ENCODE assay signal across 8 cellular contexts in genomic region chr4:70734971-70735370, GRCh38. TPM values are rescaled to one million over a fixed set of nuclear protein-coding genes. Genes with fewer than 3 reads are reported as not detected.
DNase-seq lines count a peak whose midpoint lies in the region; ATAC-seq and TF ChIP-seq lines count a peak whose summit lies in the region.

No MANE protein-coding gene starts in this region.

- ATAC-seq in DND-41 (ENCODE audit: insufficient read depth, low read depth), result peak; percentile 62
- peak; percentile 4 for ATAC-seq in HG03457 (IDR thresholded peaks at IDR 0.05; ENCODE audit: unreplicated experiment)
- ATAC-seq in HG03442 (IDR thresholded peaks at IDR 0.05; ENCODE audit: unreplicated experiment), result no peak
- ATAC-seq in HG03039 (IDR thresholded peaks at IDR 0.05; ENCODE audit: unreplicated experiment), result no peak

- H3K9ac ChIP-seq in DND-41 (ENCODE audit: low read depth, low read length), result peak overlapping the region; percentile 75

- no peaks in the 10 kb centered on the region for H3K36me3 ChIP-seq in DND-41 (ENCODE audit: insufficient read depth, low read length)
- H3K36me3 ChIP-seq in mesodermal cell (ENCODE audit: control insufficient read depth, insufficient read depth, low read length), result peaks cover 3% of the 10 kb centered on the region

- peak overlapping the region; percentile 25 to 57; a peak in 3 of 4 replicates for H3K4me3 ChIP-seq in DND-41 (ENCODE audit: low read depth in 1 of 2, low read length in 2 of 2)
- peak overlapping the region; percentile 38 for H3K4me3 ChIP-seq in astrocyte of the spinal cord (ENCODE audit: low read depth, low read length)
- no peak overlapping the region for H3K4me3 ChIP-seq in mesodermal cell (ENCODE audit: extremely low read depth, insufficient read depth, low read length, poor library complexity, severe bottlenecking)

- peak overlapping the region; percentile 70 for H3K4me2 ChIP-seq in DND-41 (ENCODE audit: insufficient read depth, low read length)

- H3K4me1 ChIP-seq in DND-41 (ENCODE audit: insufficient read depth, low read length) (peaks cover 90% of the 10 kb centered on the region), mesodermal cell (ENCODE audit: control insufficient read depth, insufficient read depth, low read length, poor library complexity, severe bottlenecking) (peaks cover 18% of the 10 kb centered on the region)

- no peaks in the 10 kb centered on the region for H4K20me1 ChIP-seq in DND-41 (ENCODE audit: insufficient read depth, low read length)

- in situ Hi-C loops in astrocyte of the spinal cord (cut with HindIII; ENCODE audit: low sequenced_read_pairs), result no loop called here

- 97 to 100% methylated on average over 2 of the region's 3 CpGs for WGBS in mesodermal cell (ENCODE audit: insufficient coverage in 2 of 2), 2 experiments

- DNase-seq in DND-41 (peak; percentile 69), astrocyte of the spinal cord (ENCODE audit: low read depth, low spot score) (no peak), T1000 (lab: John Stamatoyannopoulos, UW) (no peak), T-helper 9 cell (no peak)

- H3K27me3 ChIP-seq in DND-41 (ENCODE audit: insufficient read depth, low read length, poor library complexity), result no peaks in the 10 kb centered on the region

- peak overlapping the region; percentile 6; the same call in 1 of the 2 replicates for H2AFZ ChIP-seq in DND-41 (ENCODE audit: low read depth, low read length)

- peaks cover 77% of the 10 kb centered on the region for H3K79me2 ChIP-seq in DND-41 (ENCODE audit: insufficient read depth, low read length)

- peak overlapping the region; percentile 99 for H3K27ac ChIP-seq in DND-41 (ENCODE audit: low read length)
- peak overlapping the region; percentile 62 for H3K27ac ChIP-seq in mesodermal cell (ENCODE audit: low read depth, low read length, severe bottlenecking)

- peak; percentile 20 for TF ChIP-seq CTCF in DND-41 (IDR thresholded peaks at IDR 0.05; ENCODE audit: borderline replicate concordance, extremely low read depth, low read length, poor library complexity, severe bottlenecking)
- no peak for TF ChIP-seq CTCF in astrocyte of the spinal cord (IDR thresholded peaks at IDR 0.05; ENCODE audit: low read depth, low read length)

- H3K9me3 ChIP-seq in DND-41 (ENCODE audit: insufficient read depth, low read length, severe bottlenecking) (no peaks in the 10 kb centered on the region), mesodermal cell (ENCODE audit: control insufficient read depth, low read length) (no peaks in the 10 kb centered on the region)

RNA-seq across cellular contexts. Expression of gene RUFY3, which starts 13.2 kb away (rescaled TPM):
- polyA plus RNA-seq in mesodermal cell (2013, experiment 1 of 2), result 56.2 TPM
- 52.7 TPM for polyA plus RNA-seq in mesodermal cell (2013, experiment 2 of 2)

RNA-seq across cellular contexts. Expression of gene UTP3, which starts 46.6 kb away (rescaled TPM):
- polyA plus RNA-seq in mesodermal cell (2013, experiment 1 of 2), result 28.0 TPM
- 31.3 TPM for polyA plus RNA-seq in mesodermal cell (2013, experiment 2 of 2)

Comparison
In these comparisons a context has a peak if more than half of its experiments do, and no peak if none do; other contexts are left out.
1. ATAC-seq: peak in DND-41 (single experiment) and HG03457 (single experiment); none in HG03442 (single experiment) and HG03039 (single experiment).